22 cellular contexts compared by ENCODE assay signal in the genomic region with DNA sequence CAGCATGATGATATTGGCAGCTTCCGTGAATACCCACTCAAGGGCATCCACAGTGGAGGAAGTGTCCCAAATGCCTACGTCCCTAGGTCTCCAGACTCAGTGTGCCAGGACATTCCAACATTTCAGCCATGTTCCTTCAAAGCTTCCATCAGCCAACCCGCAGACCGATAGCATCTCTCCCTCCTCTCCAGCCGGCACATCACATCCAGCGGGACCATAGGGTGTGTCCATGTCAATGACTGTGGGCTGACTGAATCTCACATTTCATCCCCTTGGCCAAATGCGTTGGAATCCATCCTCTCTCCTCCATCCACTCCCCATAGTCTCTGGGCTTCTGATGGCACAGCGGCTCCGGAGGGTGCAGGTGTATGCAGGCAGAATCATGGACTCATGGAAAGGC. TPM values are rescaled to one million over a fixed set of nuclear protein-coding genes. Genes with fewer than 3 reads are reported as not detected.
DNase-seq lines count a peak whose midpoint lies in the region; ATAC-seq, FAIRE-seq and TF ChIP-seq lines count a peak whose summit lies in the region.
"Had no signal": no experiment of that assay in that cellular context is flagged by ENCODE, and none has a peak within 500 bp of the region (broad histone marks: within the 10 kb centered on the region; RNA-seq: fewer than 3 reads in every experiment).

No MANE protein-coding gene starts in this region.

- H3K9ac ChIP-seq in K562 (ENCODE audit: insufficient read depth in 1 of 2, low read depth in 2 of 2, low read length in 2 of 2) (no peak overlapping the region), H1 (replicated peaks in 1 of 4; ENCODE audit: extremely low read depth in 1 of 4, low read depth in 3 of 4, low read length in 3 of 4) (no peak overlapping the region), neuronal stem cell (ENCODE audit: low read depth, low read length, poor library complexity) (no peak overlapping the region), trophoblast cell (ENCODE audit: low read length) (no peak overlapping the region), mammary epithelial cell (ENCODE audit: insufficient read depth, low read length) (no peak overlapping the region)
- H3K9ac ChIP-seq: BLaER1 treated with 17β-estradiol and CSF1 and Interleukin-3, amounts not matched to agents 10 nM and 100 nM had no signal

- no peaks in the 10 kb centered on the region for H3K23me2 ChIP-seq in H1 (ENCODE audit: low read depth, low read length)

- no TSS peak for BruUV-seq in K562 (replicated peaks; lab: Mats Ljungman, UMichigan)
- BruUV-seq in mammary epithelial cell (replicated peaks; lab: Mats Ljungman, UMichigan), result no TSS peak

- no peak for TF ChIP-seq RAD21 in K562 (CRISPR knock-in tag; conservative IDR thresholded peaks at IDR 0.05 in 1 of 2, IDR thresholded peaks at IDR 0.05 in 1 of 2)
- TF ChIP-seq RAD21 in H1 (IDR thresholded peaks at IDR 0.05 in 1 of 2, conservative IDR thresholded peaks at IDR 0.05 in 1 of 2; ENCODE audit: low read depth in 2 of 2, low read length in 2 of 2), result no peak

- H3K14ac ChIP-seq in H1 (ENCODE audit: insufficient read length) (no peak overlapping the region), neuronal stem cell (ENCODE audit: low read length) (peak overlapping the region; percentile 75), trophoblast cell (ENCODE audit: low read length) (no peak overlapping the region)

- FAIRE-seq in K562 (lab: Jason Lieb, UNC) (no peak), H1 (lab: Jason Lieb, UNC) (no peak)
- FAIRE-seq: A549, D721Med, G401.6, GM12891, GM19239 had no signal

- H2BK15ac ChIP-seq in H1 (ENCODE audit: low read length) (no peak overlapping the region), neuronal stem cell (ENCODE audit: low read length) (no peak overlapping the region)

- H3K27ac ChIP-seq in K562 (ENCODE audit: extremely low read depth, low read depth, low read length) (no peak overlapping the region), H1 (ENCODE audit: low read depth, low read length) (no peak overlapping the region), neuronal stem cell (replicated peaks; ENCODE audit: low read length) (no peak overlapping the region), trophoblast cell (ENCODE audit: low read depth, low read length) (no peak overlapping the region), mammary epithelial cell (ENCODE audit: insufficient read depth, low read depth, low read length) (no peak overlapping the region)
- H3K27ac ChIP-seq: 22Rv1; A549; BLaER1 treated with 17β-estradiol and CSF1 and Interleukin-3, amounts not matched to agents 10 nM and 100 nM; C4-2B had no signal

- CTCF ChIA-PET in K562 (lab: Yijun Ruan, JAX; ENCODE audit: low intra/inter-chr PET ratio) (no interaction called here), H1 (lab: Charles Lee; ENCODE audit: partially characterized antibody) (interaction anchor here (1.1 to 1.4 kb wide), 4 partner anchors 8 to 96 kb away, joined by 3 to 5 read pairs (median 3); no protein-coding TSS in a partner anchor), mammary epithelial cell (lab: Charles Lee; ENCODE audit: low non-redundant PET) (no interaction called here)

- H3K23ac ChIP-seq in H1 (ENCODE audit: insufficient read length) (no peak overlapping the region), neuronal stem cell (ENCODE audit: low read depth, low read length, poor library complexity) (no peak overlapping the region), trophoblast cell (ENCODE audit: low read length) (no peak overlapping the region)

- in situ Hi-C loops in K562 (cut with MboI), result no loop called here
- in situ Hi-C loops in mammary epithelial cell (cut with MboI; ENCODE audit: low sequenced_read_pairs in 2 of 2), result no loop called here

- H2BK20ac ChIP-seq in H1 (ENCODE audit: low read length), result no peak overlapping the region

- peaks cover 46 to 84% of the 10 kb centered on the region in 2 experiments for H3K27me3 ChIP-seq in K562 (ENCODE audit: control insufficient read depth in 2 of 2, insufficient read depth in 2 of 2, low read length in 2 of 2)
- no peaks in the 10 kb centered on the region; a peak in 1 of 7 replicates for H3K27me3 ChIP-seq in H1 (replicated peaks in 1 of 4; ENCODE audit: control insufficient read depth in 3 of 4, extremely low read depth in 1 of 4, insufficient read depth in 3 of 4, low read length in 3 of 4)
- peaks cover 0 to 27% (median 0%) of the 10 kb centered on the region in 3 experiments for H3K27me3 ChIP-seq in neuronal stem cell (ENCODE audit: control insufficient read depth in 3 of 3, insufficient read depth in 3 of 3, low read depth in 1 of 3, low read length in 3 of 3)
- no peaks in the 10 kb centered on the region for H3K27me3 ChIP-seq in trophoblast cell (ENCODE audit: insufficient read depth, low read length)
- H3K27me3 ChIP-seq in mammary epithelial cell (ENCODE audit: insufficient read depth, low read length), result no peaks in the 10 kb centered on the region
- H3K27me3 ChIP-seq: BLaER1 treated with 17β-estradiol and CSF1 and Interleukin-3, amounts not matched to agents 10 nM and 100 nM had no signal

- H3K79me2 ChIP-seq in K562 (ENCODE audit: control insufficient read depth, insufficient read depth, low read length) (no peaks in the 10 kb centered on the region), H1 (ENCODE audit: control insufficient read depth in 1 of 2, insufficient read depth in 2 of 2, low read length in 2 of 2) (no peaks in the 10 kb centered on the region), trophoblast cell (ENCODE audit: control insufficient read depth, insufficient read depth, low read length, poor library complexity) (no peaks in the 10 kb centered on the region), mammary epithelial cell (ENCODE audit: insufficient read depth, low read length) (no peaks in the 10 kb centered on the region)

- H2BK12ac ChIP-seq in H1 (ENCODE audit: low read depth, low read length), result no peak overlapping the region
- no peak overlapping the region for H2BK12ac ChIP-seq in neuronal stem cell (ENCODE audit: low read length)
- no peak overlapping the region for H2BK12ac ChIP-seq in trophoblast cell (ENCODE audit: low read length)

- H4K20me1 ChIP-seq in K562 (replicated peaks; ENCODE audit: control insufficient read depth, insufficient read depth, low read length) (peaks cover 3% of the 10 kb centered on the region; the same call in 1 of the 2 replicates), H1 (replicated peaks in 1 of 2; ENCODE audit: control insufficient read depth in 1 of 2, insufficient read depth in 2 of 2, low read length in 2 of 2) (no peaks in the 10 kb centered on the region), mammary epithelial cell (ENCODE audit: insufficient read depth, low read length) (no peaks in the 10 kb centered on the region)

- H3K4ac ChIP-seq in H1 (replicated peaks; ENCODE audit: insufficient read length, low read depth, low read length), result no peak overlapping the region
- no peak overlapping the region for H3K4ac ChIP-seq in neuronal stem cell (ENCODE audit: low read length)
- no peak overlapping the region for H3K4ac ChIP-seq in trophoblast cell (ENCODE audit: low read depth, low read length)

- intact Hi-C loops in K562 (cut with micrococcal nuclease) (no loop called here), mammary epithelial cell (cut with micrococcal nuclease) (no loop called here)

- H2AK5ac ChIP-seq in H1 (ENCODE audit: low read depth, low read length), result no peak overlapping the region
- H2AK5ac ChIP-seq in neuronal stem cell (ENCODE audit: low read depth, low read length), result no peak overlapping the region
- no peak overlapping the region for H2AK5ac ChIP-seq in trophoblast cell (ENCODE audit: low read length)

- no peak for DNase-seq in K562 (ENCODE audit: extremely low read depth in 1 of 4, low spot score in 3 of 4)
- DNase-seq in H1 (ENCODE audit: low read depth in 1 of 2, low spot score in 2 of 2), result no peak
- DNase-seq in neuronal stem cell (ENCODE audit: low spot score), result no peak
- peak; percentile 43 to 71 for DNase-seq in trophoblast cell
- no peak for DNase-seq in anterior cingulate cortex (lab: John Stamatoyannopoulos, UW)
- DNase-seq in mammary epithelial cell, result no peak
- no peak for DNase-seq in SKM-1 treated with dmso at 0.1 percent for 144 hours (lab: John Stamatoyannopoulos, UW; ENCODE audit: unreplicated experiment)
- DNase-seq: AML-193; Caco-2; Calu3; CD4-positive, alpha-beta T cell; CD8-positive, alpha-beta T cell; DMS79 treated with DMSO at 0.1 percent for 48 hours; GF-D8 had no signal

- H2BK120ac ChIP-seq in H1 (replicated peaks; ENCODE audit: low read depth, low read length) (no peak overlapping the region), neuronal stem cell (ENCODE audit: low read depth, low read length) (no peak overlapping the region), trophoblast cell (ENCODE audit: insufficient read depth, low read length, poor library complexity) (no peak overlapping the region)

- H4K91ac ChIP-seq in H1 (replicated peaks; ENCODE audit: insufficient read length, low read length) (no peak overlapping the region), neuronal stem cell (ENCODE audit: low read depth, low read length, poor library complexity) (no peak overlapping the region), trophoblast cell (ENCODE audit: low read depth, low read length) (no peak overlapping the region)

- H3K4me3 ChIP-seq in K562, result no peak overlapping the region
- H3K4me3 ChIP-seq in H1 (ENCODE audit: extremely low read depth in 1 of 4, insufficient read depth in 2 of 4, low read depth in 3 of 4, low read length in 4 of 4), result no peak overlapping the region
- peak overlapping the region in 1 of 2 donors; percentile 20 for H3K4me3 ChIP-seq in neuronal stem cell (ENCODE audit: low read length in 2 of 2)
- no peak overlapping the region for H3K4me3 ChIP-seq in trophoblast cell (ENCODE audit: low read depth, low read length)
- H3K4me3 ChIP-seq in mammary epithelial cell (replicated peaks in 1 of 3; ENCODE audit: insufficient read depth in 1 of 3, low read depth in 2 of 3, low read length in 3 of 3), result no peak overlapping the region
- H3K4me3 ChIP-seq: A549; BLaER1 treated with 17β-estradiol and CSF1 and Interleukin-3, amounts not matched to agents 10 nM and 100 nM had no signal

- H3K9me1 ChIP-seq in K562 (ENCODE audit: control insufficient read depth, insufficient read depth, low read length), result no peaks in the 10 kb centered on the region

- 0 out of 2 replicates have a peak overlapping the region, but pooled peaks have one; percentile 15 for H4K8ac ChIP-seq in H1 (ENCODE audit: extremely low read depth, insufficient read depth, low read length)
- H4K8ac ChIP-seq in neuronal stem cell (ENCODE audit: low read depth, low read length), result no peak overlapping the region
- H4K8ac ChIP-seq in trophoblast cell (ENCODE audit: low read depth, low read length), result no peak overlapping the region

- H3K4me2 ChIP-seq in K562 (ENCODE audit: insufficient read depth, low read length) (no peak overlapping the region), H1 (ENCODE audit: insufficient read depth in 1 of 2, low read depth in 2 of 2, low read length in 2 of 2) (no peak overlapping the region), neuronal stem cell (ENCODE audit: insufficient read depth, low read length, poor library complexity, severe bottlenecking) (no peak overlapping the region), trophoblast cell (ENCODE audit: low read length) (no peak overlapping the region), mammary epithelial cell (ENCODE audit: insufficient read depth, low read depth, low read length) (no peak overlapping the region)
- H3K4me2 ChIP-seq: A549; BLaER1 treated with 17β-estradiol and CSF1 and Interleukin-3, amounts not matched to agents 10 nM and 100 nM had no signal

- H2BK5ac ChIP-seq in H1 (ENCODE audit: low read depth, low read length), result no peak overlapping the region
- no peak overlapping the region for H2BK5ac ChIP-seq in neuronal stem cell (ENCODE audit: low read length)
- no peak overlapping the region for H2BK5ac ChIP-seq in trophoblast cell (ENCODE audit: low read depth, low read length, poor library complexity)

- no peak for ATAC-seq in K562
- ATAC-seq: A549; CD8-positive, alpha-beta T cell had no signal

- no peaks in the 10 kb centered on the region for H3K79me1 ChIP-seq in H1 (ENCODE audit: low read depth, low read length)
- H3K79me1 ChIP-seq in neuronal stem cell (ENCODE audit: low read depth, low read length), result no peaks in the 10 kb centered on the region
- H3K79me1 ChIP-seq in trophoblast cell (ENCODE audit: low read length), result no peaks in the 10 kb centered on the region

- no peak overlapping the region for H3K18ac ChIP-seq in H1 (ENCODE audit: extremely low read depth, low read length)
- H3K18ac ChIP-seq in neuronal stem cell (ENCODE audit: low read length), result no peak overlapping the region
- no peak overlapping the region for H3K18ac ChIP-seq in trophoblast cell (ENCODE audit: low read length)

- H3K56ac ChIP-seq in H1 (replicated peaks; ENCODE audit: insufficient read length, low read depth, low read length), result no peak overlapping the region

- TF ChIP-seq CTCF in K562 (IDR thresholded peaks at IDR 0.05 in 2 of 3, conservative IDR thresholded peaks at IDR 0.05 in 1 of 3; ENCODE audit: insufficient read depth in 2 of 3, low read depth in 1 of 3, low read length in 3 of 3) (no peak), H1 (IDR thresholded peaks at IDR 0.05; ENCODE audit: control extremely low read depth in 1 of 3, insufficient read depth in 1 of 3, low read depth in 1 of 3, low read length in 3 of 3) (no peak), mammary epithelial cell (conservative IDR thresholded peaks at IDR 0.05 in 1 of 2, IDR thresholded peaks at IDR 0.05 in 1 of 2; ENCODE audit: extremely low read depth in 1 of 2, insufficient read depth in 1 of 2, low read depth in 1 of 2, low read length in 2 of 2) (no peak)

- no peak for TF ChIP-seq EP300 in K562 (IDR thresholded peaks at IDR 0.05; ENCODE audit: low read length)
- no peak for TF ChIP-seq EP300 in H1 (IDR thresholded peaks at IDR 0.05; ENCODE audit: borderline replicate concordance in 1 of 2, low read depth in 2 of 2, low read length in 2 of 2)

- POLR2A ChIA-PET in K562 (lab: Yijun Ruan, JAX) (interaction anchor here (0.6 kb wide), 1 partner anchor 39 kb away, joined by 3 read pairs; no protein-coding TSS in a partner anchor), H1 (lab: Charles Lee; ENCODE audit: partially characterized antibody) (interaction anchor here (0.7 to 1.1 kb wide), 2 partner anchors 30 to 427 kb away, joined by 3 read pairs; no protein-coding TSS in a partner anchor)

- no peak overlapping the region for H4K12ac ChIP-seq in trophoblast cell (ENCODE audit: low read depth, low read length)

- no peak for TF ChIP-seq POLR2A in K562 (conservative IDR thresholded peaks at IDR 0.05)
- TF ChIP-seq POLR2A in H1 (IDR thresholded peaks at IDR 0.05; ENCODE audit: control extremely low read depth in 1 of 2, low read depth in 2 of 2, low read length in 2 of 2), result no peak

- no peaks in the 10 kb centered on the region for H3K9me3 ChIP-seq in K562 (replicated peaks; ENCODE audit: control insufficient read depth, insufficient read depth, low read depth, low read length)
- H3K9me3 ChIP-seq in H1 (ENCODE audit: insufficient read depth in 2 of 2, low read depth in 1 of 2, low read length in 1 of 2), result no peaks in the 10 kb centered on the region
- peaks cover 0 to 2% of the 10 kb centered on the region in 2 donors for H3K9me3 ChIP-seq in neuronal stem cell (replicated peaks in 1 of 2; ENCODE audit: control insufficient read depth in 2 of 2, insufficient read depth in 1 of 2, low read depth in 1 of 2, low read length in 2 of 2)
- H3K9me3 ChIP-seq in trophoblast cell (ENCODE audit: insufficient read depth, low read depth, low read length), result peaks cover 3% of the 10 kb centered on the region
- peaks cover 7% of the 10 kb centered on the region for H3K9me3 ChIP-seq in mammary epithelial cell (replicated peaks; ENCODE audit: insufficient read depth, low read length)
- H3K9me3 ChIP-seq: A549; BLaER1 treated with 17β-estradiol and CSF1 and Interleukin-3, amounts not matched to agents 10 nM and 100 nM; Caco-2 had no signal

- H3K4me1 ChIP-seq in K562 (replicated peaks in 1 of 2; ENCODE audit: control insufficient read depth in 2 of 2, insufficient read depth in 2 of 2, low read length in 2 of 2), result no peaks in the 10 kb centered on the region; a peak in 1 of 5 replicates
- no peaks in the 10 kb centered on the region for H3K4me1 ChIP-seq in H1 (replicated peaks in 1 of 4; ENCODE audit: control insufficient read depth in 3 of 4, insufficient read depth in 4 of 4, low read length in 3 of 4)
- H3K4me1 ChIP-seq in neuronal stem cell (ENCODE audit: control insufficient read depth in 2 of 2, insufficient read depth in 1 of 2, low read depth in 1 of 2, low read length in 2 of 2), result no peaks in the 10 kb centered on the region
- no peaks in the 10 kb centered on the region for H3K4me1 ChIP-seq in trophoblast cell (ENCODE audit: control insufficient read depth in 1 of 2, insufficient read depth in 2 of 2, low read length in 2 of 2)
- H3K4me1 ChIP-seq in mammary epithelial cell (ENCODE audit: insufficient read depth, low read length), result no peaks in the 10 kb centered on the region
- H3K4me1 ChIP-seq: A549, Caco-2 had no signal

- no peak overlapping the region for H2AFZ ChIP-seq in K562 (ENCODE audit: low read depth, low read length)
- no peak overlapping the region for H2AFZ ChIP-seq in H1 (ENCODE audit: low read length)
- H2AFZ ChIP-seq in neuronal stem cell (ENCODE audit: low read length), result no peak overlapping the region
- H2AFZ ChIP-seq in trophoblast cell (ENCODE audit: insufficient read depth, low read length, poor library complexity), result no peak overlapping the region
- no peak overlapping the region for H2AFZ ChIP-seq in mammary epithelial cell (ENCODE audit: low read depth, low read length)

- H3K36me3 ChIP-seq in K562 (ENCODE audit: control insufficient read depth, insufficient read depth, low read length) (no peaks in the 10 kb centered on the region), H1 (ENCODE audit: control insufficient read depth in 2 of 4, insufficient read depth in 4 of 4, low read length in 3 of 4) (no peaks in the 10 kb centered on the region), neuronal stem cell (replicated peaks in 1 of 2; ENCODE audit: control insufficient read depth in 2 of 2, insufficient read depth in 2 of 2, low read length in 2 of 2) (no peaks in the 10 kb centered on the region), trophoblast cell (ENCODE audit: control insufficient read depth in 1 of 2, insufficient read depth in 2 of 2, low read length in 2 of 2) (no peaks in the 10 kb centered on the region), mammary epithelial cell (ENCODE audit: insufficient read depth, low read length) (no peaks in the 10 kb centered on the region)
- H3K36me3 ChIP-seq: BLaER1 treated with 17β-estradiol and CSF1 and Interleukin-3, amounts not matched to agents 10 nM and 100 nM had no signal

- dilution Hi-C loops in mammary epithelial cell (cut with HindIII; ENCODE audit: low sequenced_read_pairs), result no loop called here

- WGBS in K562 (ENCODE audit: insufficient coverage, low coverage, missing lambda C conversion rate), result 0% methylated on average over 9 of the region's 9 CpGs
- 92% methylated on average over 9 of the region's 9 CpGs; no CpG with 5 or more reads in 1 of the 2 experiments for WGBS in H1 (ENCODE audit: extremely low coverage in 1 of 2, insufficient coverage in 1 of 2, insufficient read length in 1 of 2, insufficient replicate concordance in 2 of 2, low coverage in 1 of 2, low lambda C conversion rate in 2 of 2, missing lambda C conversion rate in 1 of 2), 2 experiments
- no CpG with 5 or more reads among the region's 9 CpGs for WGBS in neuronal stem cell (ENCODE audit: extremely low coverage in 2 of 2, insufficient read length in 2 of 2, insufficient replicate concordance in 1 of 2), 2 donors
- no CpG with 5 or more reads among the region's 9 CpGs for WGBS in trophoblast cell (ENCODE audit: extremely low coverage, insufficient coverage, insufficient read length)
- 78% methylated on average over 9 of the region's 9 CpGs for WGBS in mammary epithelial cell (ENCODE audit: low coverage, missing lambda C conversion rate)

- no peak overlapping the region for H4K5ac ChIP-seq in H1 (ENCODE audit: insufficient read length, low read depth, low read length)

RNA-seq across cellular contexts. Expression of a gene that starts 22.2 kb away (rescaled TPM):
- total RNA-seq in K562 (2011; cell fraction: chromatin; rRNA removed; ENCODE audit: low replicate concordance), result 0.14 TPM in 1 of 2 replicates, not detected in the other
- 0.50 TPM in 1 of 2 replicates, not detected in the other for total RNA-seq in K562 (2011; cell fraction: nucleolus; rRNA removed)
- not detected in 2 replicates for total RNA-seq in K562 (2011; cell fraction: nucleoplasm; rRNA removed)
- total RNA-seq in K562 (2014; rRNA removed) (not detected in 2 replicates), K562 (2014; rRNA removed; fragmentation: Illumina TruSeq; extraction: Trizol) (0.13 TPM in 1 of 2 replicates, not detected in the other), K562 (2015; rRNA removed; fragmentation: Illumina TruSeq; extraction: Trizol) (not detected in 2 replicates), K562 (2021) (0.07 and 0.09 TPM in 2 replicates), mammary epithelial cell (under 1 TPM in 1 of 2 donors, not detected in 1; 0.83 TPM)
- polyA plus RNA-seq in K562 (2011; rRNA removed) (0.14 TPM in 1 of 2 replicates, not detected in the other), K562 (2014; fragmentation: Illumina TruSeq; extraction: Trizol) (not detected in 2 replicates), K562 (2014; fragmentation: Nextera tagmentation; extraction: Ambion mirVana) (under 1 TPM in 1 of 2 experiments, not detected in 1; 0.08 TPM), K562 (2014; rRNA removed) (not detected in 2 replicates), H1 (2011; rRNA removed) (83.7 and 90.0 TPM in 2 replicates), mammary epithelial cell (0.15 TPM)
- 0.01 and 0.07 TPM in 2 replicates for polyA plus RNA-seq in K562 (2011; cell fraction: cytosol; rRNA removed)
- polyA plus RNA-seq in K562 (2011; cell fraction: nucleus; rRNA removed), result 0.18 TPM in 1 of 2 replicates, not detected in the other
- polyA plus RNA-seq in K562 (2012), result 0.12 TPM in 1 of 2 replicates, not detected in the other
- 0.39 TPM in 1 of 2 replicates, not detected in the other for polyA minus RNA-seq in K562 (2011; rRNA and poly(A)+ RNA removed)
- polyA minus RNA-seq in K562 (2011; cell fraction: cytosol; rRNA and poly(A)+ RNA removed), result not detected in 2 replicates
- 0.54 TPM in 1 of 2 replicates, not detected in the other for polyA minus RNA-seq in K562 (2011; cell fraction: nucleus; rRNA and poly(A)+ RNA removed)
- 141 and 143 TPM in 2 replicates for total RNA-seq in H1 (2021; fragmentation: NEBNext Ultra II Directional; extraction: Animal tissue kit (Norgen Biotek cat#: 25700))
- 101 TPM for polyA plus RNA-seq in H1 (2011; cell fraction: cytosol; rRNA removed)
- polyA plus RNA-seq in H1 (2011; cell fraction: nucleus; rRNA removed), result 136 TPM
- 78.6 to 104 TPM (median 83.3 TPM) in 4 replicates for polyA plus RNA-seq in H1 (2012, experiment 1 of 2)
- polyA plus RNA-seq in H1 (2012, experiment 2 of 2), result 47.5 TPM
- 73.7 TPM for polyA plus RNA-seq in H1 (2013, experiment 1 of 2)
- polyA plus RNA-seq in H1 (2013, experiment 2 of 2), result 66.5 TPM
- 118 and 127 TPM in 2 replicates for polyA minus RNA-seq in H1 (2011; rRNA and poly(A)+ RNA removed)
- polyA minus RNA-seq in H1 (2011; cell fraction: cytosol; rRNA and poly(A)+ RNA removed), result 56.6 TPM
- 80.8 TPM for polyA minus RNA-seq in H1 (2011; cell fraction: nucleus; rRNA and poly(A)+ RNA removed)
- 17.6 TPM for polyA plus RNA-seq in neuronal stem cell (2013, experiment 1 of 2)
- 16.4 TPM for polyA plus RNA-seq in neuronal stem cell (2013, experiment 2 of 2)
- 7.6 and 8.2 TPM in 2 replicates for polyA plus RNA-seq in trophoblast cell (2013)
- not detected for polyA minus RNA-seq in mammary epithelial cell
- total RNA-seq: Calu3 had no signal

Comparison
In these comparisons a context has a peak if more than half of its experiments do, and no peak if none do; other contexts are left out.
1. DNase-seq: peak in trophoblast cell (2 of 2); none in K562 (0 of 4), H1 (0 of 2), neuronal stem cell (single experiment), anterior cingulate cortex (0 of 58), mammary epithelial cell (single experiment) and SKM-1 treated with dmso at 0.1 percent for 144 hours (single experiment).
2. RNA of a gene that starts 22.2 kb away (total RNA-seq): 141 to 143 TPM in H1; 0.83 TPM in mammary epithelial cell and 0.07 to 0.50 TPM in K562; every median in the first group is over 10 times any median in the second.